ENCODE assay signal across 12 cellular contexts in genomic region chr2:197184959-197185586, GRCh38.
DNase-seq lines count a peak whose midpoint lies in the region; ATAC-seq, FAIRE-seq and TF ChIP-seq lines count a peak whose summit lies in the region.
"Had no signal": no experiment of that assay in that cellular context is flagged by ENCODE, and none has a peak within 500 bp of the region (broad histone marks: within the 10 kb centered on the region; RNA-seq: fewer than 3 reads in every experiment).

No MANE protein-coding gene starts in this region.

- no peak for ATAC-seq in activated naive CD4-positive, alpha-beta T cell treated with anti-CD3 and anti-CD28 coated beads, Interleukin-2, amount 50 U/mL, for 72 hours
- ATAC-seq in GM18498 (IDR thresholded peaks at IDR 0.05; ENCODE audit: unreplicated experiment) = no peak
- ATAC-seq: K562 had no signal

- H3K4me3 ChIP-seq in H1 (ENCODE audit: extremely low read depth in 1 of 4, insufficient read depth in 2 of 4, low read depth in 3 of 4, low read length in 4 of 4) = no peak overlapping the region
- H3K4me3 ChIP-seq: K562, SJSA1 had no signal

- H4K5ac ChIP-seq in H1 (ENCODE audit: insufficient read length, low read depth, low read length) = no peak overlapping the region

- no peaks in the 10 kb centered on the region for H3K27me3 Mint-ChIP-seq in type B pancreatic cell
- no peaks in the 10 kb centered on the region for H3K27me3 Mint-ChIP-seq in activated CD4-positive, alpha-beta memory T cell treated with anti-CD3 and anti-CD28 coated beads for 36 hours

- H2BK20ac ChIP-seq in H1 (ENCODE audit: low read length) = no peak overlapping the region

- no peak for TF ChIP-seq RAD21 in H1 (IDR thresholded peaks at IDR 0.05 in 1 of 2, conservative IDR thresholded peaks at IDR 0.05 in 1 of 2; ENCODE audit: low read depth in 2 of 2, low read length in 2 of 2)

- no peaks in the 10 kb centered on the region for H3K79me2 ChIP-seq in H1 (ENCODE audit: control insufficient read depth in 1 of 2, insufficient read depth in 2 of 2, low read length in 2 of 2)

- H2BK120ac ChIP-seq in H1 (replicated peaks; ENCODE audit: low read depth, low read length) = no peak overlapping the region

- no peak overlapping the region for H3K23ac ChIP-seq in H1 (ENCODE audit: insufficient read length)

- H2AK5ac ChIP-seq in H1 (ENCODE audit: low read depth, low read length) = no peak overlapping the region

- TF ChIP-seq CTCF in H1 (IDR thresholded peaks at IDR 0.05; ENCODE audit: control extremely low read depth in 1 of 3, insufficient read depth in 1 of 3, low read depth in 1 of 3, low read length in 3 of 3) (no peak), type B pancreatic cell (conservative IDR thresholded peaks at IDR 0.05) (no peak)

- H3K4ac ChIP-seq in H1 (replicated peaks; ENCODE audit: insufficient read length, low read depth, low read length) = no peak overlapping the region

- H3K9me3 ChIP-seq in H1 (ENCODE audit: insufficient read depth in 2 of 2, low read depth in 1 of 2, low read length in 1 of 2) = no peaks in the 10 kb centered on the region
- H3K9me3 ChIP-seq: SJSA1 had no signal

- peaks cover 39% of the 10 kb centered on the region for H3K4me1 Mint-ChIP-seq in type B pancreatic cell (ENCODE audit: unreplicated experiment)
- H3K4me1 Mint-ChIP-seq in activated CD4-positive, alpha-beta memory T cell treated with anti-CD3 and anti-CD28 coated beads for 36 hours (ENCODE audit: low read depth) = peaks cover 76% of the 10 kb centered on the region

- H3K4me3 Mint-ChIP-seq in type B pancreatic cell = no peak overlapping the region
- H3K4me3 Mint-ChIP-seq in activated CD4-positive, alpha-beta memory T cell treated with anti-CD3 and anti-CD28 coated beads for 36 hours = no peak overlapping the region

- TF ChIP-seq EP300 in H1 (IDR thresholded peaks at IDR 0.05; ENCODE audit: borderline replicate concordance in 1 of 2, low read depth in 2 of 2, low read length in 2 of 2) = no peak

- no peak overlapping the region for H2BK5ac ChIP-seq in H1 (ENCODE audit: low read depth, low read length)

- H3K56ac ChIP-seq in H1 (replicated peaks; ENCODE audit: insufficient read length, low read depth, low read length) = no peak overlapping the region

- no peak overlapping the region for H3K9ac ChIP-seq in H1 (replicated peaks in 1 of 4; ENCODE audit: extremely low read depth in 1 of 4, low read depth in 3 of 4, low read length in 3 of 4)

- no peak overlapping the region for H3K14ac ChIP-seq in H1 (ENCODE audit: insufficient read length)

- intact Hi-C loops in activated CD4-positive, alpha-beta memory T cell treated with anti-CD3 and anti-CD28 coated beads for 36 hours (cut with micrococcal nuclease) = no loop called here

- H3K27ac Mint-ChIP-seq in activated naive CD4-positive, alpha-beta T cell treated with anti-CD3 and anti-CD28 coated beads, Interleukin-2, amount 50 U/mL, for 72 hours = peak overlapping the region; percentile 38 to 39
- H3K27ac Mint-ChIP-seq in type B pancreatic cell = no peak overlapping the region
- H3K27ac Mint-ChIP-seq in activated CD4-positive, alpha-beta memory T cell treated with anti-CD3 and anti-CD28 coated beads for 36 hours = no peak overlapping the region

- H4K20me1 ChIP-seq in H1 (replicated peaks in 1 of 2; ENCODE audit: control insufficient read depth in 1 of 2, insufficient read depth in 2 of 2, low read length in 2 of 2) = no peaks in the 10 kb centered on the region

- H2AFZ ChIP-seq in H1 (ENCODE audit: low read length) = no peak overlapping the region

- no peak overlapping the region for H3K27ac ChIP-seq in H1 (ENCODE audit: low read depth, low read length)
- H3K27ac ChIP-seq: SJSA1 had no signal

- H3K79me1 ChIP-seq in H1 (ENCODE audit: low read depth, low read length) = no peaks in the 10 kb centered on the region

- H3K36me3 ChIP-seq in H1 (ENCODE audit: control insufficient read depth in 2 of 4, insufficient read depth in 4 of 4, low read length in 3 of 4) = no peaks in the 10 kb centered on the region
- H3K36me3 ChIP-seq: SJSA1 had no signal

- H2BK15ac ChIP-seq in H1 (ENCODE audit: low read length) = no peak overlapping the region

- POLR2A ChIA-PET in H1 (lab: Charles Lee; ENCODE audit: partially characterized antibody) = no interaction called here
- POLR2A ChIA-PET in activated CD4-positive, alpha-beta memory T cell treated with anti-CD3 and anti-CD28 coated beads for 36 hours (lab: Charles Lee) = interaction anchor here (0.7 kb wide), 1 partner anchor 120 kb away, joined by 3 read pairs; no protein-coding TSS in a partner anchor

- CTCF ChIA-PET in H1 (lab: Charles Lee; ENCODE audit: partially characterized antibody) = interaction anchor here (1.0 to 1.2 kb wide), 3 partner anchors 18 to 193 kb away, joined by 4 to 5 read pairs (median 5); no protein-coding TSS in a partner anchor
- CTCF ChIA-PET in activated CD4-positive, alpha-beta memory T cell treated with anti-CD3 and anti-CD28 coated beads for 36 hours (lab: Charles Lee) = interaction anchor here (0.5 to 1.6 kb wide), 6 partner anchors 16 to 193 kb away, joined by 3 to 6 read pairs (median 4); no protein-coding TSS in a partner anchor

- H3K27me3 ChIP-seq in H1 (replicated peaks in 1 of 4; ENCODE audit: control insufficient read depth in 3 of 4, extremely low read depth in 1 of 4, insufficient read depth in 3 of 4, low read length in 3 of 4) = no peaks in the 10 kb centered on the region
- H3K27me3 ChIP-seq: SJSA1 had no signal

- peak overlapping the region; percentile 22 for H4K8ac ChIP-seq in H1 (ENCODE audit: extremely low read depth, insufficient read depth, low read length)

- no peak for DNase-seq in activated naive CD4-positive, alpha-beta T cell treated with anti-CD3 and anti-CD28 coated beads, Interleukin-2, amount 50 U/mL, for 72 hours (ENCODE audit: low spot score in 2 of 2)
- no peak for DNase-seq in activated naive CD4-positive, alpha-beta T cell (lab: John Stamatoyannopoulos, UW)
- DNase-seq in H1 (ENCODE audit: low read depth in 1 of 2, low spot score in 2 of 2) = no peak
- DNase-seq in myocyte (ENCODE audit: low read depth) = peak; percentile 98
- DNase-seq in type B pancreatic cell (ENCODE audit: extremely low spot score, unreplicated experiment) = no peak
- no peak for DNase-seq in HK-2 (ENCODE audit: unreplicated experiment)
- DNase-seq in activated CD4-positive, alpha-beta memory T cell treated with anti-CD3 and anti-CD28 coated beads for 36 hours = no peak
- DNase-seq: activated gamma-delta T cell treated with Interleukin-2 at 50 U/mL for 16 hours had no signal

- no peak overlapping the region for H4K91ac ChIP-seq in H1 (replicated peaks; ENCODE audit: insufficient read length, low read length)

- peaks cover 0 to 4% (median 2%) of the 10 kb centered on the region in 4 experiments; a peak in 1 of 7 replicates for H3K4me1 ChIP-seq in H1 (replicated peaks in 1 of 4; ENCODE audit: control insufficient read depth in 3 of 4, insufficient read depth in 4 of 4, low read length in 3 of 4)
- H3K4me1 ChIP-seq: SJSA1 had no signal

- no peaks in the 10 kb centered on the region for H3K23me2 ChIP-seq in H1 (ENCODE audit: low read depth, low read length)

- no peak for TF ChIP-seq POLR2A in H1 (IDR thresholded peaks at IDR 0.05; ENCODE audit: control extremely low read depth in 1 of 2, low read depth in 2 of 2, low read length in 2 of 2)

- no peak overlapping the region for H2BK12ac ChIP-seq in H1 (ENCODE audit: low read depth, low read length)

- no peak overlapping the region for H3K4me2 ChIP-seq in H1 (ENCODE audit: insufficient read depth in 1 of 2, low read depth in 2 of 2, low read length in 2 of 2)

- FAIRE-seq in H1 (lab: Jason Lieb, UNC) = no peak
- FAIRE-seq: GM12891, K562 had no signal

- H3K36me3 Mint-ChIP-seq in activated naive CD4-positive, alpha-beta T cell treated with anti-CD3 and anti-CD28 coated beads, Interleukin-2, amount 50 U/mL, for 72 hours = peaks cover 11 to 37% of the 10 kb centered on the region in 2 donors
- H3K36me3 Mint-ChIP-seq in type B pancreatic cell = no peaks in the 10 kb centered on the region
- H3K36me3 Mint-ChIP-seq in activated CD4-positive, alpha-beta memory T cell treated with anti-CD3 and anti-CD28 coated beads for 36 hours = peaks cover 33% of the 10 kb centered on the region

- no peaks in the 10 kb centered on the region for H3K9me3 Mint-ChIP-seq in activated naive CD4-positive, alpha-beta T cell treated with anti-CD3 and anti-CD28 coated beads, Interleukin-2, amount 50 U/mL, for 72 hours
- H3K9me3 Mint-ChIP-seq in type B pancreatic cell = peaks cover 5% of the 10 kb centered on the region
- no peaks in the 10 kb centered on the region for H3K9me3 Mint-ChIP-seq in activated CD4-positive, alpha-beta memory T cell treated with anti-CD3 and anti-CD28 coated beads for 36 hours

- WGBS in H1 (ENCODE audit: extremely low coverage in 1 of 2, insufficient coverage in 1 of 2, insufficient read length in 1 of 2, insufficient replicate concordance in 2 of 2, low coverage in 1 of 2, low lambda C conversion rate in 2 of 2, missing lambda C conversion rate in 1 of 2), 2 experiments = 87% methylated on average over 6 of the region's 6 CpGs; no CpG with 5 or more reads in 1 of the 2 experiments

- H3K18ac ChIP-seq in H1 (ENCODE audit: extremely low read depth, low read length) = no peak overlapping the region

TF ChIP-seq in H1, 55 proteins besides CTCF, POLR2A, EP300 and RAD21 (continues in another document):
- TF ChIP-seq TBP (IDR thresholded peaks at IDR 0.05; ENCODE audit: low read depth, low read length) (no peak), CHD1 (IDR thresholded peaks at IDR 0.05; ENCODE audit: low read depth, low read length) (no peak), ATF3 (IDR thresholded peaks at IDR 0.05; ENCODE audit: insufficient read depth, low read depth, low read length) (no peak), NRF1 (IDR thresholded peaks at IDR 0.05; ENCODE audit: low read depth, low read length) (no peak), TAF7 (optimal IDR thresholded peaks at IDR 0.05; ENCODE audit: borderline replicate concordance, low read depth, low read length) (no peak), ZNF274 (IDR thresholded peaks at IDR 0.05; ENCODE audit: borderline replicate concordance, extremely low read depth, low read length) (no peak), ATF2 (IDR thresholded peaks at IDR 0.05; ENCODE audit: low read length) (no peak), CREB1 (IDR thresholded peaks at IDR 0.05) (no peak)

Comparison
In these comparisons a context has a peak if more than half of its experiments do, and no peak if none do; other contexts are left out.
1. H3K27ac Mint-ChIP-seq: peak in activated naive CD4-positive, alpha-beta T cell treated with anti-CD3 and anti-CD28 coated beads, Interleukin-2, amount 50 U/mL, for 72 hours (2 of 2); none in type B pancreatic cell (single experiment) and activated CD4-positive, alpha-beta memory T cell treated with anti-CD3 and anti-CD28 coated beads for 36 hours (single experiment).